Comparison of ENCODE assay signal across 13 cellular contexts in genomic region chr21:34147835-34148804, GRCh38.
DNase-seq lines count a peak whose midpoint lies in the region; ATAC-seq and TF ChIP-seq lines count a peak whose summit lies in the region.
"Had no signal": no experiment of that assay in that cellular context is flagged by ENCODE, and none has a peak within 500 bp of the region (broad histone marks: within the 10 kb centered on the region; RNA-seq: fewer than 3 reads in every experiment).

No MANE protein-coding gene starts in this region.

- H3K36me3 ChIP-seq in SJCRH30: no peaks in the 10 kb centered on the region
- peaks cover 46% of the 10 kb centered on the region for H3K36me3 ChIP-seq in endodermal cell (ENCODE audit: control insufficient read depth, insufficient read depth, low read length)
- peaks cover 0 to 29% (median 13%) of the 10 kb centered on the region in 6 donors for H3K36me3 ChIP-seq in spleen

- ATAC-seq in activated CD4-positive, CD25-positive, alpha-beta regulatory T cell treated with anti-CD3 and anti-CD28 coated beads, Interleukin-2, amount 50 U/mL, for 24 hours: no peak
- ATAC-seq: left colon, T-cell had no signal

- no peak overlapping the region for H3K9ac ChIP-seq in endodermal cell (ENCODE audit: extremely low read depth, low read length, poor library complexity, severe bottlenecking)

- intact Hi-C loops in spleen (cut with DNase I; ENCODE audit: low total_unique reads): no loop called here

- peaks cover 34% of the 10 kb centered on the region for H3K9me3 Mint-ChIP-seq in endodermal cell
- H3K9me3 Mint-ChIP-seq in nephron progenitor cell: peaks cover 65% of the 10 kb centered on the region
- H3K9me3 Mint-ChIP-seq in activated naive CD4-positive, alpha-beta T cell treated with anti-CD3 and anti-CD28 coated beads, Interleukin-2, amount 10 ng/mL, durations not matched to agents 7 days and 5 days: peaks cover 11% of the 10 kb centered on the region

- H3K4me1 Mint-ChIP-seq in endodermal cell (peaks cover 12% of the 10 kb centered on the region), nephron progenitor cell (peaks cover 17% of the 10 kb centered on the region)
- H3K4me1 Mint-ChIP-seq in activated naive CD4-positive, alpha-beta T cell treated with anti-CD3 and anti-CD28 coated beads, Interleukin-2, amount 10 ng/mL, durations not matched to agents 7 days and 5 days: peaks cover 9% of the 10 kb centered on the region

- no peak overlapping the region for H3K4me3 Mint-ChIP-seq in endodermal cell
- H3K4me3 Mint-ChIP-seq in nephron progenitor cell: no peak overlapping the region
- H3K4me3 Mint-ChIP-seq in activated naive CD4-positive, alpha-beta T cell treated with anti-CD3 and anti-CD28 coated beads, Interleukin-2, amount 10 ng/mL, durations not matched to agents 7 days and 5 days: no peak overlapping the region
- H3K4me3 Mint-ChIP-seq: activated B cell treated with CpG ODN at 0.5 μM for 24 hours, T-cell had no signal

- no peak overlapping the region for H3K4me3 ChIP-seq in SJCRH30
- no peak overlapping the region for H3K4me3 ChIP-seq in endodermal cell (ENCODE audit: low read length)
- no peak overlapping the region for H3K4me3 ChIP-seq in spleen
- H3K4me3 ChIP-seq: smooth muscle cell had no signal

- H3K27ac ChIP-seq in SJCRH30: no peak overlapping the region
- peak overlapping the region; percentile 21 for H3K27ac ChIP-seq in endodermal cell (ENCODE audit: low read depth, low read length)
- H3K27ac ChIP-seq in spleen: no peak overlapping the region

- H3K9me3 ChIP-seq in SJCRH30 (replicated peaks) (peaks cover 3% of the 10 kb centered on the region; the same call in 1 of the 2 replicates), endodermal cell (ENCODE audit: control insufficient read depth, low read length) (peaks cover 49% of the 10 kb centered on the region), spleen (peaks cover 0 to 16% (median 0%) of the 10 kb centered on the region in 8 donors)

- H3K36me3 Mint-ChIP-seq in endodermal cell (ENCODE audit: low read depth) (peaks cover 82% of the 10 kb centered on the region), nephron progenitor cell (ENCODE audit: low read depth) (peaks cover 96% of the 10 kb centered on the region)
- H3K36me3 Mint-ChIP-seq in activated naive CD4-positive, alpha-beta T cell treated with anti-CD3 and anti-CD28 coated beads, Interleukin-2, amount 10 ng/mL, durations not matched to agents 7 days and 5 days: peaks cover 43% of the 10 kb centered on the region

- peak overlapping the region; percentile 17 for H3K27ac Mint-ChIP-seq in endodermal cell
- peak overlapping the region; percentile 73 for H3K27ac Mint-ChIP-seq in nephron progenitor cell
- no peak overlapping the region for H3K27ac Mint-ChIP-seq in activated naive CD4-positive, alpha-beta T cell treated with anti-CD3 and anti-CD28 coated beads, Interleukin-2, amount 10 ng/mL, durations not matched to agents 7 days and 5 days
- H3K27ac Mint-ChIP-seq: activated B cell treated with CpG ODN at 0.5 μM for 24 hours, T-cell had no signal

- no peak for TF ChIP-seq POLR2A in spleen (IDR thresholded peaks at IDR 0.05)

- H3K27me3 Mint-ChIP-seq in endodermal cell (ENCODE audit: insufficient read depth): no peaks in the 10 kb centered on the region
- peaks cover under 1% of the 10 kb centered on the region for H3K27me3 Mint-ChIP-seq in nephron progenitor cell (ENCODE audit: low read depth, poor library complexity)
- no peaks in the 10 kb centered on the region for H3K27me3 Mint-ChIP-seq in activated naive CD4-positive, alpha-beta T cell treated with anti-CD3 and anti-CD28 coated beads, Interleukin-2, amount 10 ng/mL, durations not matched to agents 7 days and 5 days
- H3K27me3 Mint-ChIP-seq: activated B cell treated with CpG ODN at 0.5 μM for 24 hours, T-cell had no signal

- DNase-seq in AG08395 (ENCODE audit: low spot score): peak; percentile 32
- DNase-seq in SJCRH30: peak; percentile 50 to 67
- no peak for DNase-seq in endodermal cell
- no peak for DNase-seq in nephron progenitor cell
- DNase-seq in activated CD4-positive, CD25-positive, alpha-beta regulatory T cell (lab: John Stamatoyannopoulos, UW): no peak
- DNase-seq in activated naive CD4-positive, alpha-beta T cell treated with anti-CD3 and anti-CD28 coated beads, Interleukin-2, amount 10 ng/mL, durations not matched to agents 7 days and 5 days: no peak
- DNase-seq in spleen: no peak
- DNase-seq: activated B cell treated with CpG ODN at 0.5 μM for 24 hours, Karpas-422, left colon, T-cell had no signal

- CTCF ChIA-PET in activated naive CD4-positive, alpha-beta T cell treated with anti-CD3 and anti-CD28 coated beads, Interleukin-2, amount 10 ng/mL, durations not matched to agents 7 days and 5 days (lab: Charles Lee): no interaction called here

- peaks cover 9% of the 10 kb centered on the region; the same call in 1 of the 2 replicates for H3K4me1 ChIP-seq in SJCRH30
- no peaks in the 10 kb centered on the region for H3K4me1 ChIP-seq in endodermal cell (ENCODE audit: control insufficient read depth, insufficient read depth, low read length)
- H3K4me1 ChIP-seq in spleen: peaks cover 0 to 13% (median 2%) of the 10 kb centered on the region in 6 donors

- no peaks in the 10 kb centered on the region for H3K27me3 ChIP-seq in SJCRH30
- no peaks in the 10 kb centered on the region for H3K27me3 ChIP-seq in endodermal cell (ENCODE audit: control insufficient read depth, insufficient read depth, low read length, poor library complexity, severe bottlenecking)
- H3K27me3 ChIP-seq in spleen (replicated peaks in 1 of 7): no peaks in the 10 kb centered on the region

- WGBS in endodermal cell (ENCODE audit: insufficient coverage in 1 of 2, insufficient read length in 1 of 2), 2 experiments: 92 to 95% methylated on average over 10 to 13 of the region's 13 CpGs
- 86 to 90% (median 86%) methylated on average over 13 of the region's 13 CpGs for WGBS in spleen, 5 donors

- TF ChIP-seq CTCF in endodermal cell (conservative IDR thresholded peaks at IDR 0.05) (no peak), nephron progenitor cell (IDR thresholded peaks at IDR 0.05) (no peak), spleen (IDR thresholded peaks at IDR 0.05 in 8 of 11, conservative IDR thresholded peaks at IDR 0.05 in 3 of 11) (no peak)

Comparison
In these comparisons a context has a peak if more than half of its experiments do, and no peak if none do; other contexts are left out.
1. DNase-seq: peak in AG08395 (single experiment) and SJCRH30 (2 of 2); none in endodermal cell (single experiment), nephron progenitor cell (single experiment), activated CD4-positive, CD25-positive, alpha-beta regulatory T cell (0 of 4), activated naive CD4-positive, alpha-beta T cell treated with anti-CD3 and anti-CD28 coated beads, Interleukin-2, amount 10 ng/mL, durations not matched to agents 7 days and 5 days (single experiment) and spleen (single experiment).